In the genomic region with DNA sequence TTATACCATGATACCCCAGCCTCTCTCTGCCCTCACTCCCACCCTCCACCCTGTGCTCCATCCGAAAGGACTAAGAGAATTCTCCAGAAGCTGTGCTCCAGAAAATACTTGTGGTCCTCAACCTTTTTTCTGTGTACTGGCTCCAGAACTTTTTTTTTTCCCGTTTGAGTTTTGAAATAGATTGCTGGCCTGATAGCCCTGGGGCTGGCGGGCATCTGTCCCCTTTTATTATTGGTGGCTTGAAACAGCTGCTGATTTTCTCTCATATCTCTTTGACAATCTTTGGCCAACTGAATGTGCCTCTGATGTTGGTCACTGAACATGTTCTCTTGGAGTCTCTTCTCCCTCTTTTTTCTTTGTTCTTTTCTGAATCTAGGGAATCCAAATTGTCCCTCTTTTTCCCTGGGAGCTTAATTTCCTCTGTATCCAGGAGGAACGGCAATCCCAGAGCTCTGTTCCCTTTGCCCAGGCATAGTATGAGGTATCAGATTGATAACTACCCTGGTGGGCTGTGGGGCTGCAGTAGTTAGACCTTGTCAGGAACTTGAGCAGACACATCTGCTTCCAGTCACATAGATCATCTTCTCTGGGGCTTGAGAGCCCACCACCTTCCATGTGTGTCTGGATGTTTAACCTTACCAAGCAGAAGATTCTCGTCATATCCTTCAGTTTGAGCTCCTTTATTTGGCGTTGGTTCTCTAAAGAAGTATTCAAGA, we compare ENCODE assay signal across 1 cellular context.
TF ChIP-seq lines count a peak whose summit lies in the region.

No MANE protein-coding gene starts in this region.

TF ChIP-seq in GM23338, 12 proteins besides CTCF, POLR2A, EP300 and RAD21 (continued from another document):
- TF ChIP-seq, protein P1, sequence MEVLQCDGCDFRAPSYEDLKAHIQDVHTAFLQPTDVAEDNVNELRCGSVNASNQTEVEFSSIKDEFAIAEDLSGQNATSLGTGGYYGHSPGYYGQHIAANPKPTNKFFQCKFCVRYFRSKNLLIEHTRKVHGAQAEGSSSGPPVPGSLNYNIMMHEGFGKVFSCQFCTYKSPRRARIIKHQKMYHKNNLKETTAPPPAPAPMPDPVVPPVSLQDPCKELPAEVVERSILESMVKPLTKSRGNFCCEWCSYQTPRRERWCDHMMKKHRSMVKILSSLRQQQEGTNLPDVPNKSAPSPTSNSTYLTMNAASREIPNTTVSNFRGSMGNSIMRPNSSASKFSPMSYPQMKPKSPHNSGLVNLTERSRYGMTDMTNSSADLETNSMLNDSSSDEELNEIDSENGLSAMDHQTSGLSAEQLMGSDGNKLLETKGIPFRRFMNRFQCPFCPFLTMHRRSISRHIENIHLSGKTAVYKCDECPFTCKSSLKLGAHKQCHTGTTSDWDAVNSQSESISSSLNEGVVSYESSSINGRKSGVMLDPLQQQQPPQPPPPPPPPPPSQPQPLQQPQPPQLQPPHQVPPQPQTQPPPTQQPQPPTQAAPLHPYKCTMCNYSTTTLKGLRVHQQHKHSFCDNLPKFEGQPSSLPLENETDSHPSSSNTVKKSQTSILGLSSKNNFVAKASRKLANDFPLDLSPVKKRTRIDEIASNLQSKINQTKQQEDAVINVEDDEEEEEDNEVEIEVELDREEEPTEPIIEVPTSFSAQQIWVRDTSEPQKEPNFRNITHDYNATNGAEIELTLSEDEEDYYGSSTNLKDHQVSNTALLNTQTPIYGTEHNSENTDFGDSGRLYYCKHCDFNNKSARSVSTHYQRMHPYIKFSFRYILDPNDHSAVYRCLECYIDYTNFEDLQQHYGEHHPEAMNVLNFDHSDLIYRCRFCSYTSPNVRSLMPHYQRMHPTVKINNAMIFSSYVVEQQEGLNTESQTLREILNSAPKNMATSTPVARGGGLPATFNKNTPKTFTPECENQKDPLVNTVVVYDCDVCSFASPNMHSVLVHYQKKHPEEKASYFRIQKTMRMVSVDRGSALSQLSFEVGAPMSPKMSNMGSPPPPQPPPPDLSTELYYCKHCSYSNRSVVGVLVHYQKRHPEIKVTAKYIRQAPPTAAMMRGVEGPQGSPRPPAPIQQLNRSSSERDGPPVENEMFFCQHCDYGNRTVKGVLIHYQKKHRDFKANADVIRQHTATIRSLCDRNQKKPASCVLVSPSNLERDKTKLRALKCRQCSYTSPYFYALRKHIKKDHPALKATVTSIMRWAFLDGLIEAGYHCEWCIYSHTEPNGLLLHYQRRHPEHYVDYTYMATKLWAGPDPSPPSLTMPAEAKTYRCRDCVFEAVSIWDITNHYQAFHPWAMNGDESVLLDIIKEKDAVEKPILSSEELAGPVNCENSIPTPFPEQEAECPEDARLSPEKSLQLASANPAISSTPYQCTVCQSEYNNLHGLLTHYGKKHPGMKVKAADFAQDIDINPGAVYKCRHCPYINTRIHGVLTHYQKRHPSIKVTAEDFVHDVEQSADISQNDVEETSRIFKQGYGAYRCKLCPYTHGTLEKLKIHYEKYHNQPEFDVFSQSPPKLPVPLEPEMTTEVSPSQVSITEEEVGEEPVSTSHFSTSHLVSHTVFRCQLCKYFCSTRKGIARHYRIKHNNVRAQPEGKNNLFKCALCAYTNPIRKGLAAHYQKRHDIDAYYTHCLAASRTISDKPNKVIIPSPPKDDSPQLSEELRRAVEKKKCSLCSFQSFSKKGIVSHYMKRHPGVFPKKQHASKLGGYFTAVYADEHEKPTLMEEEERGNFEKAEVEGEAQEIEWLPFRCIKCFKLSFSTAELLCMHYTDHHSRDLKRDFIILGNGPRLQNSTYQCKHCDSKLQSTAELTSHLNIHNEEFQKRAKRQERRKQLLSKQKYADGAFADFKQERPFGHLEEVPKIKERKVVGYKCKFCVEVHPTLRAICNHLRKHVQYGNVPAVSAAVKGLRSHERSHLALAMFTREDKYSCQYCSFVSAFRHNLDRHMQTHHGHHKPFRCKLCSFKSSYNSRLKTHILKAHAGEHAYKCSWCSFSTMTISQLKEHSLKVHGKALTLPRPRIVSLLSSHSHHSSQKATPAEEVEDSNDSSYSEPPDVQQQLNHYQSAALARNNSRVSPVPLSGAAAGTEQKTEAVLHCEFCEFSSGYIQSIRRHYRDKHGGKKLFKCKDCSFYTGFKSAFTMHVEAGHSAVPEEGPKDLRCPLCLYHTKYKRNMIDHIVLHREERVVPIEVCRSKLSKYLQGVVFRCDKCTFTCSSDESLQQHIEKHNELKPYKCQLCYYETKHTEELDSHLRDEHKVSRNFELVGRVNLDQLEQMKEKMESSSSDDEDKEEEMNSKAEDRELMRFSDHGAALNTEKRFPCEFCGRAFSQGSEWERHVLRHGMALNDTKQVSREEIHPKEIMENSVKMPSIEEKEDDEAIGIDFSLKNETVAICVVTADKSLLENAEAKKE (CRISPR knock-in tag; IDR thresholded peaks at IDR 0.05): no peak
- TF ChIP-seq CREB1 (CRISPR knock-in tag; IDR thresholded peaks at IDR 0.05; ENCODE audit: low read depth) (no peak), ZNF331 (CRISPR knock-in tag; IDR thresholded peaks at IDR 0.05; ENCODE audit: low read depth) (no peak), EZH2 (IDR thresholded peaks at IDR 0.05; ENCODE audit: low read depth, unreplicated experiment) (no peak), POLR2AphosphoS5 (IDR thresholded peaks at IDR 0.05; ENCODE audit: low read depth) (no peak), EZH2phosphoT487 (IDR thresholded peaks at IDR 0.05; ENCODE audit: unreplicated experiment) (no peak), ZNF114 (CRISPR knock-in tag; IDR thresholded peaks at IDR 0.05) (no peak)
- TF ChIP-seq, protein P2, sequence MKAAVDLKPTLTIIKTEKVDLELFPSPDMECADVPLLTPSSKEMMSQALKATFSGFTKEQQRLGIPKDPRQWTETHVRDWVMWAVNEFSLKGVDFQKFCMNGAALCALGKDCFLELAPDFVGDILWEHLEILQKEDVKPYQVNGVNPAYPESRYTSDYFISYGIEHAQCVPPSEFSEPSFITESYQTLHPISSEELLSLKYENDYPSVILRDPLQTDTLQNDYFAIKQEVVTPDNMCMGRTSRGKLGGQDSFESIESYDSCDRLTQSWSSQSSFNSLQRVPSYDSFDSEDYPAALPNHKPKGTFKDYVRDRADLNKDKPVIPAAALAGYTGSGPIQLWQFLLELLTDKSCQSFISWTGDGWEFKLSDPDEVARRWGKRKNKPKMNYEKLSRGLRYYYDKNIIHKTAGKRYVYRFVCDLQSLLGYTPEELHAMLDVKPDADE (IDR thresholded peaks at IDR 0.05): no peak
